Comparison of ENCODE assay signal across 13 cellular contexts in the genomic region with DNA sequence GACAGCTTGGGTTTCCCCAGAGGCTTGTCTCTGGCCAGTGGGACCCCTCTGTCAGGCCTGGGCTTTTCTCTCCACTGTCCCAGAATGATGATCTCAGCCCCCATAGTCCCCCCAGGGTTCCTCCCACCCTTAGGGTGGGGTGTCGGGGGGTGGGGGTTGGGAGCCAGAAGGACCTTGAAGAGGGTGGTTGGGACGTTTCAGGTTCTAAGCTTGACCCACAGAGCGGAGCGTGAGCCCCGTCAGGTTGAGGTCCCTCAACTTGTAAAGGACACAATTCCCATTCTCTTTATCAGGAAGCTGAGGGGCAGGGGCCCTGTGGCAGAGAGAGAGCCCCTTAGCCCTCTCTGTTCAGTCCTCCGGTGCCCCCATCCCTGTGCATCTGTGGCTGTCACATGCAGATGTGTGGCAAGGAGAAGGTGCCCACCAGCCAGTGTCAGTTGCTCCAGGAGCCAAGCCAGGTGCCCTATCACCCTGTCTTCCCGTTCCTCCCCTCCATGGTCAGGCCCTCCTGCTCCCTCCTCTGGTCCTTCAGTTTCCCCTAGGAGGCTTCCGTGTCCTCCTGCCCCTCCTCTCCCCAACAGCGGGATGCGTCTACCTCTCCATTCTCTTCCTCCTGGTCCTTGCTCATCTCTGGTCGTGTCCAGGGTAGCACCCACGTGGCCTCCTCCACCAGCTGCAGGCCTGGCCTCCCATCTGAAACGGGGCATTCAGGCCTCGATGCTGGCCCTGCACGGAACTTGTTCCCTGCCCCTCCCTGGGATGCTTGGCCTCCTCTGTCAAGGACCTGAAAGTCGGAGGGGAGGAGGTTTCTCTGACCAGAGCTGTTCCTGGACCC. TPM values are rescaled to one million over a fixed set of nuclear protein-coding genes. Genes with fewer than 3 reads are reported as not detected.
DNase-seq lines count a peak whose midpoint lies in the region; ATAC-seq and TF ChIP-seq lines count a peak whose summit lies in the region.
"Had no signal": no experiment of that assay in that cellular context is flagged by ENCODE, and none has a peak within 500 bp of the region (broad histone marks: within the 10 kb centered on the region; RNA-seq: fewer than 3 reads in every experiment).

No MANE protein-coding gene starts in this region.

- peak; percentile 26 for DNase-seq in stimulated activated CD4-positive, alpha-beta T cell treated with anti-CD3 and anti-CD28 coated beads, Interleukin-15, amount 100 ng/mL, for 24 hours
- DNase-seq in stimulated activated CD4-positive, alpha-beta T cell treated with anti-CD3 and anti-CD28 coated beads, Interleukin-1b, Interleukin-23, amount 100 ng/mL, for 48 hours = no peak
- DNase-seq in NCI-H1694 (lab: John Stamatoyannopoulos, UW) = peak; percentile 49
- no peak for DNase-seq in type B pancreatic cell (ENCODE audit: extremely low spot score, unreplicated experiment)
- DNase-seq in dedifferentiated amniotic fluid mesenchymal stem cell (ENCODE audit: extremely low spot score) = no peak
- no peak for DNase-seq in activated T-cell treated with anti-CD3 and anti-CD28 coated beads, Interleukin-2, amount 50 U/mL, for 1 hour
- DNase-seq: activated naive CD4-positive, alpha-beta T cell treated with anti-CD3 and anti-CD28 coated beads, Interleukin-2, amount 50 U/mL, for 16 hours; cortex of kidney had no signal

- no peak for TF ChIP-seq CTCF in type B pancreatic cell (conservative IDR thresholded peaks at IDR 0.05)

- peaks cover 10% of the 10 kb centered on the region for H3K4me1 Mint-ChIP-seq in type B pancreatic cell (ENCODE audit: unreplicated experiment)

- H3K4me3 Mint-ChIP-seq in type B pancreatic cell = peak overlapping the region; percentile 75
- H3K4me3 Mint-ChIP-seq: CD8-positive, alpha-beta T cell had no signal

- peak overlapping the region; percentile 62 for H3K27ac Mint-ChIP-seq in type B pancreatic cell
- H3K27ac Mint-ChIP-seq: CD8-positive, alpha-beta T cell had no signal

- no peaks in the 10 kb centered on the region for H3K36me3 Mint-ChIP-seq in type B pancreatic cell
- H3K36me3 Mint-ChIP-seq: CD8-positive, alpha-beta T cell had no signal

- no peak for ATAC-seq in GM18861 (IDR thresholded peaks at IDR 0.05; ENCODE audit: unreplicated experiment)
- ATAC-seq: CD8-positive, alpha-beta T cell had no signal

- no peaks in the 10 kb centered on the region for H3K9me3 Mint-ChIP-seq in type B pancreatic cell
- H3K9me3 Mint-ChIP-seq: CD8-positive, alpha-beta T cell had no signal

- H3K27ac ChIP-seq in cingulate gyrus (ENCODE audit: low read depth, low read length) = peak overlapping the region; percentile 19
- H3K27ac ChIP-seq: KMS-11 had no signal

- peaks cover 9% of the 10 kb centered on the region for H3K27me3 Mint-ChIP-seq in type B pancreatic cell

RNA-seq across cellular contexts. Expression of a gene that starts 1.5 kb away (rescaled TPM):
- total RNA-seq in type B pancreatic cell (ENCODE audit: low replicate concordance) = 1.2 and 4.5 TPM in 2 replicates
- total RNA-seq: CD8-positive, alpha-beta T cell; SK-MEL-5 had no signal

RNA-seq across cellular contexts. Expression of a gene that starts 5.3 kb away (rescaled TPM):
- 15.6 and 22.1 TPM in 2 replicates for total RNA-seq in type B pancreatic cell (ENCODE audit: low replicate concordance)

RNA-seq across cellular contexts. Expression of a gene that starts 9.7 kb away (rescaled TPM):
- 10.5 and 31.6 TPM in 2 replicates for total RNA-seq in type B pancreatic cell (ENCODE audit: low replicate concordance)

RNA-seq across cellular contexts. Expression of a gene that starts 40.4 kb away (rescaled TPM):
- total RNA-seq in type B pancreatic cell (ENCODE audit: low replicate concordance) = 15.5 and 36.0 TPM in 2 replicates

RNA-seq across cellular contexts. Expression of a gene that starts 44.1 kb away (rescaled TPM):
- total RNA-seq in type B pancreatic cell (ENCODE audit: low replicate concordance) = 155 and 223 TPM in 2 replicates

Comparison
In these comparisons a context has a peak if more than half of its experiments do, and no peak if none do; other contexts are left out.
1. DNase-seq: peak in stimulated activated CD4-positive, alpha-beta T cell treated with anti-CD3 and anti-CD28 coated beads, Interleukin-15, amount 100 ng/mL, for 24 hours (single experiment) and NCI-H1694 (single experiment); none in stimulated activated CD4-positive, alpha-beta T cell treated with anti-CD3 and anti-CD28 coated beads, Interleukin-1b, Interleukin-23, amount 100 ng/mL, for 48 hours (single experiment), type B pancreatic cell (single experiment), dedifferentiated amniotic fluid mesenchymal stem cell (single experiment) and activated T-cell treated with anti-CD3 and anti-CD28 coated beads, Interleukin-2, amount 50 U/mL, for 1 hour (single experiment).